ENCODE assay signal across 8 cellular contexts in genomic region chr1:144523661-144524407, GRCh38.
DNase-seq lines count a peak whose midpoint lies in the region; ATAC-seq and TF ChIP-seq lines count a peak whose summit lies in the region.
"Not testable (repeated sequence)": the region's sequence is repeated elsewhere in the genome, so short reads cannot be mapped to it uniquely, and the experiment has no call there.

No MANE protein-coding gene starts in this region.

- WGBS in endodermal cell (ENCODE audit: insufficient coverage in 1 of 2, insufficient read length in 1 of 2), 2 experiments: 7 to 14% methylated on average over 3 to 29 of the region's 33 CpGs

- not testable (repeated sequence) for H3K27me3 ChIP-seq in CD4-positive, CD25-positive, alpha-beta regulatory T cell (ENCODE audit: control insufficient read depth, insufficient read depth, low read length); Peyer's patch; endodermal cell (ENCODE audit: control insufficient read depth, insufficient read depth, low read length, poor library complexity, severe bottlenecking)

- not testable (repeated sequence) for H3K36me3 Mint-ChIP-seq in CD4-positive, CD25-positive, alpha-beta regulatory T cell; activated T-helper 1 cell treated with anti-CD3 and anti-CD28 coated beads, Interleukin-12 subunit alpha, Interleukin-12 subunit beta, Interleukin-2, Interleukin-4 antibody, amounts not matched to agents 30 ng/mL and 10 ng/mL and 1 ng/mL, durations not matched to agents 14 hours and 24 hours and 36 hours (ENCODE audit: low read depth); endodermal cell (ENCODE audit: low read depth)

- H3K36me3 ChIP-seq in CD4-positive, CD25-positive, alpha-beta regulatory T cell (ENCODE audit: control insufficient read depth, insufficient read depth, low read length); Peyer's patch; endodermal cell (ENCODE audit: control insufficient read depth, insufficient read depth, low read length): not testable (repeated sequence)

- intact Hi-C loops in activated T-helper 1 cell treated with anti-CD3 and anti-CD28 coated beads, Interleukin-12 subunit alpha, Interleukin-12 subunit beta, Interleukin-2, Interleukin-4 antibody, amounts not matched to agents 30 ng/mL and 10 ng/mL and 1 ng/mL, durations not matched to agents 14 hours and 24 hours and 36 hours (cut with micrococcal nuclease); left colon (cut with DNase I, micrococcal nuclease): not testable (repeated sequence)

- peak; percentile 85 to 86 for ATAC-seq in CD4-positive, CD25-positive, alpha-beta regulatory T cell (ENCODE audit: low read depth in 2 of 2)
- peak; percentile 79 for ATAC-seq in GM19455 (IDR thresholded peaks at IDR 0.05; ENCODE audit: unreplicated experiment)
- peak; percentile 90 for ATAC-seq in HG03280 (IDR thresholded peaks at IDR 0.05; ENCODE audit: unreplicated experiment)
- ATAC-seq in left colon: peak; percentile 27

- H3K27ac ChIP-seq in CD4-positive, CD25-positive, alpha-beta regulatory T cell (ENCODE audit: insufficient read depth, low read length, poor library complexity, severe bottlenecking): peak overlapping the region; percentile 82
- H3K27ac ChIP-seq in Peyer's patch (peak overlapping the region in 3 of 4 donors; percentile 76 to 83 (median 79)), endodermal cell (ENCODE audit: low read depth, low read length) (peak overlapping the region; percentile 99)

- not testable (repeated sequence) for H3K4me3 ChIP-seq in CD4-positive, CD25-positive, alpha-beta regulatory T cell (ENCODE audit: low read depth, low read length); endodermal cell (ENCODE audit: low read length)
- H3K4me3 ChIP-seq in Peyer's patch: peak overlapping the region in 3 of 4 donors; percentile 23 to 34 (median 24)

- DNase-seq in CD4-positive, CD25-positive, alpha-beta regulatory T cell: peak; percentile 66 to 74 (median 68)
- DNase-seq in Peyer's patch: peak; percentile 48 to 84 (median 76)
- DNase-seq in activated T-helper 1 cell treated with anti-CD3 and anti-CD28 coated beads, Interleukin-12 subunit alpha, Interleukin-12 subunit beta, Interleukin-2, Interleukin-4 antibody, amounts not matched to agents 30 ng/mL and 10 ng/mL and 1 ng/mL, durations not matched to agents 14 hours and 24 hours and 36 hours (ENCODE audit: low spot score): peak; percentile 68
- DNase-seq in endodermal cell: peak; percentile 84
- peak; percentile 25 to 40 for DNase-seq in left colon
- peak; percentile 74 for DNase-seq in stimulated activated CD4-positive, alpha-beta T cell treated with anti-CD3 and anti-CD28 coated beads, Interleukin-15, amount 100 ng/mL, for 24 hours

- peaks cover 0 to 11% (median 7%) of the 10 kb centered on the region in 4 donors for H3K4me1 Mint-ChIP-seq in CD4-positive, CD25-positive, alpha-beta regulatory T cell
- not testable (repeated sequence) for H3K4me1 Mint-ChIP-seq in activated T-helper 1 cell treated with anti-CD3 and anti-CD28 coated beads, Interleukin-12 subunit alpha, Interleukin-12 subunit beta, Interleukin-2, Interleukin-4 antibody, amounts not matched to agents 30 ng/mL and 10 ng/mL and 1 ng/mL, durations not matched to agents 14 hours and 24 hours and 36 hours (ENCODE audit: low read depth); endodermal cell

- not testable (repeated sequence) for H3K9me3 Mint-ChIP-seq in CD4-positive, CD25-positive, alpha-beta regulatory T cell; activated T-helper 1 cell treated with anti-CD3 and anti-CD28 coated beads, Interleukin-12 subunit alpha, Interleukin-12 subunit beta, Interleukin-2, Interleukin-4 antibody, amounts not matched to agents 30 ng/mL and 10 ng/mL and 1 ng/mL, durations not matched to agents 14 hours and 24 hours and 36 hours; endodermal cell

- H3K27ac Mint-ChIP-seq in CD4-positive, CD25-positive, alpha-beta regulatory T cell: peak overlapping the region; percentile 99 to 100 (median 99)
- H3K27ac Mint-ChIP-seq in activated T-helper 1 cell treated with anti-CD3 and anti-CD28 coated beads, Interleukin-12 subunit alpha, Interleukin-12 subunit beta, Interleukin-2, Interleukin-4 antibody, amounts not matched to agents 30 ng/mL and 10 ng/mL and 1 ng/mL, durations not matched to agents 14 hours and 24 hours and 36 hours: peak overlapping the region; percentile 100
- peak overlapping the region; percentile 100 for H3K27ac Mint-ChIP-seq in endodermal cell

- peak in 1 of 2 donors; percentile 58 for TF ChIP-seq POLR2A in Peyer's patch (IDR thresholded peaks at IDR 0.05)

- not testable (repeated sequence) for H3K9me3 ChIP-seq in CD4-positive, CD25-positive, alpha-beta regulatory T cell (ENCODE audit: control insufficient read depth in 2 of 2, low read length in 2 of 2); Peyer's patch; endodermal cell (ENCODE audit: control insufficient read depth, low read length)

- H3K4me1 ChIP-seq in CD4-positive, CD25-positive, alpha-beta regulatory T cell (ENCODE audit: control insufficient read depth, insufficient read depth, low read length, poor library complexity, severe bottlenecking); Peyer's patch; endodermal cell (ENCODE audit: control insufficient read depth, insufficient read depth, low read length): not testable (repeated sequence)

- peak overlapping the region; percentile 78 for H3K9ac ChIP-seq in endodermal cell (ENCODE audit: extremely low read depth, low read length, poor library complexity, severe bottlenecking)

- H3K4me3 Mint-ChIP-seq in CD4-positive, CD25-positive, alpha-beta regulatory T cell: peak overlapping the region; percentile 87 to 93 (median 90)
- H3K4me3 Mint-ChIP-seq in activated T-helper 1 cell treated with anti-CD3 and anti-CD28 coated beads, Interleukin-12 subunit alpha, Interleukin-12 subunit beta, Interleukin-2, Interleukin-4 antibody, amounts not matched to agents 30 ng/mL and 10 ng/mL and 1 ng/mL, durations not matched to agents 14 hours and 24 hours and 36 hours: peak overlapping the region; percentile 83
- peak overlapping the region; percentile 69 for H3K4me3 Mint-ChIP-seq in endodermal cell

- not testable (repeated sequence) for H3K27me3 Mint-ChIP-seq in CD4-positive, CD25-positive, alpha-beta regulatory T cell; activated T-helper 1 cell treated with anti-CD3 and anti-CD28 coated beads, Interleukin-12 subunit alpha, Interleukin-12 subunit beta, Interleukin-2, Interleukin-4 antibody, amounts not matched to agents 30 ng/mL and 10 ng/mL and 1 ng/mL, durations not matched to agents 14 hours and 24 hours and 36 hours (ENCODE audit: insufficient read depth); endodermal cell (ENCODE audit: insufficient read depth)

- not testable (repeated sequence) for TF ChIP-seq CTCF in Peyer's patch (IDR thresholded peaks at IDR 0.05); endodermal cell (conservative IDR thresholded peaks at IDR 0.05)

Comparison
In these comparisons a context has a peak if more than half of its experiments do, and no peak if none do; other contexts are left out.
1. ATAC-seq: peak in every context shown above with its lines; median percentile 90 in HG03280; 86 in CD4-positive, CD25-positive, alpha-beta regulatory T cell; 79 in GM19455; 27 in left colon.
2. DNase-seq: peak in every context shown above with its lines; median percentile 84 in endodermal cell; 76 in Peyer's patch; 74 in stimulated activated CD4-positive, alpha-beta T cell treated with anti-CD3 and anti-CD28 coated beads, Interleukin-15, amount 100 ng/mL, for 24 hours; 68 in CD4-positive, CD25-positive, alpha-beta regulatory T cell; 68 in activated T-helper 1 cell treated with anti-CD3 and anti-CD28 coated beads, Interleukin-12 subunit alpha, Interleukin-12 subunit beta, Interleukin-2, Interleukin-4 antibody, amounts not matched to agents 30 ng/mL and 10 ng/mL and 1 ng/mL, durations not matched to agents 14 hours and 24 hours and 36 hours; 32 in left colon.